Comparison of ENCODE assay signal across 24 cellular contexts in the genomic region with DNA sequence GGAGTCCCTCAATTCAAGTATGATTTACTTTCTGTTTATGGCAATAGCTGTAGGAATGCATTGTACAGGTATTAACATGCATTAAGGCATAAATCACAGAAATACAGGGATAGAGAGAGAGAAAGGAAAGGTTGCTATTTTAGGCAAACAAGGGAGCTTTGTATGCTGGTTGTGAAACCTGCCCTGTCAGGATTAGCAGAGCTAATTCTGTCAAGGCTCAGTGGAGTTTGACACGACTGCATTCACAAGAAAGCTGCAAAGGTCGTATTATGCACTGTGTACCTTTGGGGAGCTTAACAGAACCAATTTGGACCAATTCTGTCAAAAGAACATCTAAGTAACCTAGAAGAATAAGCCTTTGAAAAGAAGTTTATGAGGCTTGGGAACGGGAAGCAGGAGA.
DNase-seq lines count a peak whose midpoint lies in the region; ATAC-seq and TF ChIP-seq lines count a peak whose summit lies in the region.
"Had no signal": no experiment of that assay in that cellular context is flagged by ENCODE, and none has a peak within 500 bp of the region (broad histone marks: within the 10 kb centered on the region; RNA-seq: fewer than 3 reads in every experiment).

No MANE protein-coding gene starts in this region.

- H3K4me2 ChIP-seq in neuronal stem cell (ENCODE audit: insufficient read depth, low read length, poor library complexity, severe bottlenecking) (no peak overlapping the region), H9 (ENCODE audit: insufficient read depth, insufficient read length, low read length) (no peak overlapping the region)
- H3K4me2 ChIP-seq: SK-N-SH had no signal

- no peaks in the 10 kb centered on the region for H3K9me3 ChIP-seq in HAP-1
- peaks cover 0 to 2% of the 10 kb centered on the region in 2 donors for H3K9me3 ChIP-seq in neuronal stem cell (replicated peaks in 1 of 2; ENCODE audit: control insufficient read depth in 2 of 2, insufficient read depth in 1 of 2, low read depth in 1 of 2, low read length in 2 of 2)
- no peaks in the 10 kb centered on the region for H3K9me3 ChIP-seq in H9 (ENCODE audit: control insufficient read depth, low read depth, low read length)
- peaks cover 0 to 4% of the 10 kb centered on the region in 2 donors for H3K9me3 ChIP-seq in ascending aorta
- H3K9me3 ChIP-seq: SK-N-SH, testis had no signal

- no peak overlapping the region for H3K4ac ChIP-seq in neuronal stem cell (ENCODE audit: low read length)
- no peak overlapping the region for H3K4ac ChIP-seq in H9 (ENCODE audit: low read depth, low read length)

- H3K27me3 Mint-ChIP-seq in H9 (ENCODE audit: low read depth) = no peaks in the 10 kb centered on the region
- H3K27me3 Mint-ChIP-seq in glutamatergic neuron (ENCODE audit: unreplicated experiment) = no peaks in the 10 kb centered on the region
- H3K27me3 Mint-ChIP-seq: activated B cell treated with CpG ODN at 0.5 μM for 24 hours; activated CD4-positive, alpha-beta memory T cell treated with anti-CD3 and anti-CD28 coated beads for 36 hours; effector memory CD8-positive, alpha-beta T cell had no signal

- H3K4me3 ChIP-seq in HAP-1 = no peak overlapping the region
- peak overlapping the region; percentile 9 for H3K4me3 ChIP-seq in epithelial cell of esophagus (ENCODE audit: low read length)
- no peak overlapping the region for H3K4me3 ChIP-seq in neuronal stem cell (ENCODE audit: low read length in 2 of 2)
- H3K4me3 ChIP-seq in ascending aorta = peak overlapping the region in 1 of 2 donors; percentile 22
- H3K4me3 ChIP-seq: GM23248, testis had no signal

- no peaks in the 10 kb centered on the region for H3K23me2 ChIP-seq in H9 (ENCODE audit: insufficient read length, low read depth, low read length, poor library complexity, severe bottlenecking)

- H3K36me3 Mint-ChIP-seq in H9 (ENCODE audit: insufficient read depth in 1 of 3, low read depth in 3 of 3) (no peaks in the 10 kb centered on the region; a peak in 1 of 7 replicates), glutamatergic neuron (ENCODE audit: unreplicated experiment) (no peaks in the 10 kb centered on the region)
- H3K36me3 Mint-ChIP-seq: activated CD4-positive, alpha-beta memory T cell treated with anti-CD3 and anti-CD28 coated beads for 36 hours had no signal

- H2AK5ac ChIP-seq in neuronal stem cell (ENCODE audit: low read depth, low read length) = no peak overlapping the region
- H2AK5ac ChIP-seq in H9 (ENCODE audit: insufficient read length, low read length) = no peak overlapping the region

- H3K9ac ChIP-seq in neuronal stem cell (ENCODE audit: low read depth, low read length, poor library complexity) = no peak overlapping the region
- H3K9ac ChIP-seq in H9 (ENCODE audit: extremely low read depth, insufficient read length, low read length) = no peak overlapping the region
- H3K9ac ChIP-seq: GM23248, SK-N-SH had no signal

- H4K8ac ChIP-seq in neuronal stem cell (ENCODE audit: low read depth, low read length) = no peak overlapping the region
- H4K8ac ChIP-seq in H9 (replicated peaks; ENCODE audit: insufficient read length, low read depth, low read length) = no peak overlapping the region

- H3K27ac ChIP-seq in neuronal stem cell (replicated peaks; ENCODE audit: low read length) = peak overlapping the region; percentile 64
- H3K27ac ChIP-seq in H9 (ENCODE audit: insufficient read length, low read depth, low read length) = no peak overlapping the region
- H3K27ac ChIP-seq in ascending aorta = no peak overlapping the region
- H3K27ac ChIP-seq: GM23248, HL-60, testis had no signal

- H3T11ph ChIP-seq in H9 (ENCODE audit: low read length) = no peak overlapping the region

- H3K27me3 ChIP-seq in HAP-1 (ENCODE audit: low read depth) = no peaks in the 10 kb centered on the region
- no peaks in the 10 kb centered on the region for H3K27me3 ChIP-seq in neuronal stem cell (ENCODE audit: control insufficient read depth in 3 of 3, insufficient read depth in 3 of 3, low read depth in 1 of 3, low read length in 3 of 3)
- H3K27me3 ChIP-seq in H9 (ENCODE audit: insufficient read depth, low read length) = no peaks in the 10 kb centered on the region
- no peaks in the 10 kb centered on the region for H3K27me3 ChIP-seq in ascending aorta
- H3K27me3 ChIP-seq: testis had no signal

- no peaks in the 10 kb centered on the region for H3K4me1 Mint-ChIP-seq in H9
- no peaks in the 10 kb centered on the region for H3K4me1 Mint-ChIP-seq in glutamatergic neuron (ENCODE audit: low read depth, unreplicated experiment)
- H3K4me1 Mint-ChIP-seq: activated B cell treated with CpG ODN at 0.5 μM for 24 hours had no signal

- H2BK5ac ChIP-seq in neuronal stem cell (ENCODE audit: low read length) (no peak overlapping the region), H9 (ENCODE audit: insufficient read length, low read length) (no peak overlapping the region)

- no CpG with 5 or more reads among the region's 3 CpGs for WGBS in neuronal stem cell (ENCODE audit: extremely low coverage in 2 of 2, insufficient read length in 2 of 2, insufficient replicate concordance in 1 of 2), 2 donors
- no CpG with 5 or more reads among the region's 3 CpGs for WGBS in H9 (ENCODE audit: extremely low coverage, insufficient read length, low lambda C conversion rate)

- no peaks in the 10 kb centered on the region for H4K20me1 ChIP-seq in H9 (ENCODE audit: control insufficient read depth, insufficient read depth, insufficient read length)

- H3K9me3 Mint-ChIP-seq in H9 (peaks cover 0 to 4% of the 10 kb centered on the region in 2 experiments; a peak in 1 of 5 replicates), glutamatergic neuron (ENCODE audit: unreplicated experiment) (peaks cover 2% of the 10 kb centered on the region)

- no peak overlapping the region for H2BK20ac ChIP-seq in H9 (ENCODE audit: low read depth, low read length, poor library complexity, severe bottlenecking)

- no peaks in the 10 kb centered on the region for H3K79me2 ChIP-seq in H9 (ENCODE audit: insufficient read depth, low read length)

- H4K5ac ChIP-seq in H9 (ENCODE audit: insufficient read length, low read depth, low read length) = no peak overlapping the region

- in situ Hi-C loops in HAP-1 (cut with MboI; ENCODE audit: low sequenced_read_pairs) = no loop called here
- in situ Hi-C loops in SK-MEL-5 (cut with HindIII; ENCODE audit: low pct_unique_long_range_greater_than_20kb, low sequenced_read_pairs) = no loop called here

- no peak overlapping the region for H2BK120ac ChIP-seq in neuronal stem cell (ENCODE audit: low read depth, low read length)
- H2BK120ac ChIP-seq in H9 (ENCODE audit: low read depth, low read length, poor library complexity, severe bottlenecking) = no peak overlapping the region

- no peak overlapping the region for H2AFZ ChIP-seq in neuronal stem cell (ENCODE audit: low read length)
- H2AFZ ChIP-seq in H9 (ENCODE audit: low read length) = no peak overlapping the region
- H2AFZ ChIP-seq: GM23248 had no signal

- H3K27ac Mint-ChIP-seq in H9 (no peak overlapping the region), glutamatergic neuron (ENCODE audit: unreplicated experiment) (no peak overlapping the region)
- H3K27ac Mint-ChIP-seq: activated B cell treated with CpG ODN at 0.5 μM for 24 hours; activated CD4-positive, alpha-beta memory T cell treated with anti-CD3 and anti-CD28 coated beads for 36 hours; effector memory CD8-positive, alpha-beta T cell; T-helper 2 cell treated with Interferon-gamma antibody and Interleukin-4, amounts not matched to agents 5 μg/mL and 100 μg/mL, for 36 hours had no signal

- H3K4me3 Mint-ChIP-seq in H9 (no peak overlapping the region), glutamatergic neuron (ENCODE audit: unreplicated experiment) (no peak overlapping the region)
- H3K4me3 Mint-ChIP-seq: activated B cell treated with CpG ODN at 0.5 μM for 24 hours; activated CD4-positive, alpha-beta memory T cell treated with anti-CD3 and anti-CD28 coated beads for 36 hours; effector memory CD8-positive, alpha-beta T cell; T-helper 2 cell treated with Interferon-gamma antibody and Interleukin-4, amounts not matched to agents 5 μg/mL and 100 μg/mL, for 36 hours had no signal

- H2BK15ac ChIP-seq in neuronal stem cell (ENCODE audit: low read length) (no peak overlapping the region), H9 (ENCODE audit: low read depth, low read length) (no peak overlapping the region)

- H3K18ac ChIP-seq in neuronal stem cell (ENCODE audit: low read length) (no peak overlapping the region), H9 (ENCODE audit: insufficient read length, low read depth, low read length) (no peak overlapping the region)

- H2BK12ac ChIP-seq in neuronal stem cell (ENCODE audit: low read length) (no peak overlapping the region), H9 (ENCODE audit: insufficient read length, low read depth, low read length) (no peak overlapping the region)

- no peak for TF ChIP-seq CTCF in epithelial cell of esophagus (IDR thresholded peaks at IDR 0.05; ENCODE audit: insufficient read depth, low read depth, low read length, missing control alignments)
- no peak for TF ChIP-seq CTCF in H9 (conservative IDR thresholded peaks at IDR 0.05)
- TF ChIP-seq CTCF in glutamatergic neuron (IDR thresholded peaks at IDR 0.05; ENCODE audit: partially characterized antibody, unreplicated experiment) = no peak
- no peak for TF ChIP-seq CTCF in ascending aorta (IDR thresholded peaks at IDR 0.05)

- H3K4me1 ChIP-seq in HAP-1 = peaks cover 11% of the 10 kb centered on the region
- no peaks in the 10 kb centered on the region for H3K4me1 ChIP-seq in neuronal stem cell (ENCODE audit: control insufficient read depth in 2 of 2, insufficient read depth in 1 of 2, low read depth in 1 of 2, low read length in 2 of 2)
- H3K4me1 ChIP-seq in H9 (ENCODE audit: insufficient read depth, low read length) = no peaks in the 10 kb centered on the region
- H3K4me1 ChIP-seq in ascending aorta = peaks cover 3 to 6% of the 10 kb centered on the region in 2 donors
- H3K4me1 ChIP-seq: testis had no signal

- H4K91ac ChIP-seq in neuronal stem cell (ENCODE audit: low read depth, low read length, poor library complexity) (no peak overlapping the region), H9 (ENCODE audit: insufficient read length, low read depth, low read length) (no peak overlapping the region)

- H3K36me3 ChIP-seq in HAP-1 (replicated peaks) (no peaks in the 10 kb centered on the region), neuronal stem cell (replicated peaks in 1 of 2; ENCODE audit: control insufficient read depth in 2 of 2, insufficient read depth in 2 of 2, low read length in 2 of 2) (no peaks in the 10 kb centered on the region), ascending aorta (no peaks in the 10 kb centered on the region)

- intact Hi-C loops in ascending aorta (cut with DNase I) = no loop called here

- no peak overlapping the region for H3K23ac ChIP-seq in neuronal stem cell (ENCODE audit: low read depth, low read length, poor library complexity)
- no peak overlapping the region for H3K23ac ChIP-seq in H9 (ENCODE audit: insufficient read length, low read depth, low read length)

- no peaks in the 10 kb centered on the region for H3K79me1 ChIP-seq in neuronal stem cell (ENCODE audit: low read depth, low read length)
- H3K79me1 ChIP-seq in H9 (ENCODE audit: insufficient read depth, low read depth, low read length, poor library complexity, severe bottlenecking) = no peaks in the 10 kb centered on the region

- H3K56ac ChIP-seq in H9 (ENCODE audit: insufficient read length, low read depth, low read length) = no peak overlapping the region

- H3K14ac ChIP-seq in neuronal stem cell (ENCODE audit: low read length) (no peak overlapping the region), H9 (ENCODE audit: insufficient read depth, low read length) (no peak overlapping the region)

- ATAC-seq in HG02798 (IDR thresholded peaks at IDR 0.05; ENCODE audit: poor library complexity, unreplicated experiment) = no peak
- ATAC-seq: effector memory CD8-positive, alpha-beta T cell; left ventricle myocardium superior; sciatic nerve had no signal

- DNase-seq in HAP-1 (ENCODE audit: low spot score in 2 of 2) (peak; percentile 64 to 92), SK-MEL-5 (ENCODE audit: low read depth, low spot score) (peak; percentile 36), epithelial cell of esophagus (ENCODE audit: low read depth) (peak; percentile 74), neuronal stem cell (ENCODE audit: low spot score) (peak; percentile 31), H9 (no peak), glutamatergic neuron (no peak), ascending aorta (ENCODE audit: low spot score in 2 of 2) (no peak)
- DNase-seq: ACHN; activated B cell treated with CpG ODN at 0.5 μM for 24 hours; activated CD4-positive, alpha-beta memory T cell treated with anti-CD3 and anti-CD28 coated beads for 36 hours; activated gamma-delta T cell treated with Interleukin-2 at 50 U/mL for 16 hours; C1 segment of cervical spinal cord; effector memory CD8-positive, alpha-beta T cell; GM23248; left ventricle myocardium superior; NCI-H187; NCI-H2227 treated with DMSO at 0.1 percent for 48 hours; NK-92 treated with Interleukin-12 subunit alpha and Interleukin-12 subunit beta, amount 100 ng/mL, for 24 hours; SK-N-SH; testis had no signal

Comparison
In these comparisons a context has a peak if more than half of its experiments do, and no peak if none do; other contexts are left out.
1. DNase-seq: peak in HAP-1 (2 of 2), SK-MEL-5 (single experiment), epithelial cell of esophagus (single experiment) and neuronal stem cell (single experiment); none in H9 (single experiment), glutamatergic neuron (single experiment) and ascending aorta (0 of 2).